In the genomic region with DNA sequence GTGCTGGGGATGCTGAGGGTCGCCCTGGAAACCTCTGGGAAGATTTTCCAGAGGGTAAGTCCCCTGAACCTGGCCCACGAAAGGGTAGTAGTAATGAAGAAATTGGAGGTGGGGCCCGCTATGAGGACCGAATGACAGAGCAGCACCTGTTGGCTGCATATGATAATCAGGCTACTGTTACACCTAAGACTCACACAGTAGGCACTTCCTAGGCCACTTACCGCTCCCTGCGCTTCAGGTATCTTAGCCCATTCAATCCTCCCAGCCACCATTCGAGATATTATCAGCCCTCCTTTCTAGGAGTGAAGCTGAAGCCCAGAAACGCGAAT, we compare ENCODE assay signal across 8 cellular contexts. TPM values are rescaled to one million over a fixed set of nuclear protein-coding genes. Genes with fewer than 3 reads are reported as not detected.
DNase-seq lines count a peak whose midpoint lies in the region; ATAC-seq and TF ChIP-seq lines count a peak whose summit lies in the region.

No MANE protein-coding gene starts in this region.

- H3K9me3 ChIP-seq in CD8-positive, alpha-beta T cell (ENCODE audit: low read length) = no peaks in the 10 kb centered on the region

- H3K4me3 ChIP-seq in CD8-positive, alpha-beta T cell (ENCODE audit: low read depth, low read length) = no peak overlapping the region

- H3K4me1 Mint-ChIP-seq in CD8-positive, alpha-beta T cell (ENCODE audit: low read depth) = peaks cover 43% of the 10 kb centered on the region
- H3K4me1 Mint-ChIP-seq in activated T-helper 17 cell treated with anti-CD3 and anti-CD28 coated beads, Interleukin-2, amount 50 U/mL, for 72 hours = peaks cover 27% of the 10 kb centered on the region
- H3K4me1 Mint-ChIP-seq in natural killer cell = peaks cover 20 to 49% of the 10 kb centered on the region in 2 donors

- POLR2A ChIA-PET in CD8-positive, alpha-beta T cell (lab: Charles Lee) = interaction anchor here (0.6 to 3.0 kb wide), 9 partner anchors 13 to 74 kb away, joined by 3 to 22 read pairs (median 3); no protein-coding TSS in a partner anchor

- H3K27ac ChIP-seq in CD8-positive, alpha-beta T cell (ENCODE audit: low read depth, low read length) = no peak overlapping the region

- no peaks in the 10 kb centered on the region for H3K9me3 Mint-ChIP-seq in CD8-positive, alpha-beta T cell
- peaks cover 4% of the 10 kb centered on the region for H3K9me3 Mint-ChIP-seq in activated T-helper 17 cell treated with anti-CD3 and anti-CD28 coated beads, Interleukin-2, amount 50 U/mL, for 72 hours
- H3K9me3 Mint-ChIP-seq in natural killer cell = no peaks in the 10 kb centered on the region

- no peaks in the 10 kb centered on the region for H3K36me3 Mint-ChIP-seq in CD8-positive, alpha-beta T cell
- H3K36me3 Mint-ChIP-seq in activated T-helper 17 cell treated with anti-CD3 and anti-CD28 coated beads, Interleukin-2, amount 50 U/mL, for 72 hours (ENCODE audit: low read depth) = no peaks in the 10 kb centered on the region
- H3K36me3 Mint-ChIP-seq in natural killer cell = no peaks in the 10 kb centered on the region

- ATAC-seq in CD8-positive, alpha-beta T cell = no peak
- ATAC-seq in HG03135 (IDR thresholded peaks at IDR 0.05; ENCODE audit: unreplicated experiment) = peak; percentile 12
- peak; percentile 9 for ATAC-seq in activated T-helper 17 cell treated with anti-CD3 and anti-CD28 coated beads, Interleukin-2, amount 50 U/mL, for 72 hours (replicated peaks)
- ATAC-seq in natural killer cell = no peak

- H3K27me3 ChIP-seq in CD8-positive, alpha-beta T cell (ENCODE audit: insufficient read depth, low read length) = no peaks in the 10 kb centered on the region

- no peak overlapping the region for H3K4me3 Mint-ChIP-seq in CD8-positive, alpha-beta T cell
- H3K4me3 Mint-ChIP-seq in activated T-helper 17 cell treated with anti-CD3 and anti-CD28 coated beads, Interleukin-2, amount 50 U/mL, for 72 hours = peak overlapping the region; percentile 85
- no peak overlapping the region for H3K4me3 Mint-ChIP-seq in natural killer cell

- H3K4me1 ChIP-seq in CD8-positive, alpha-beta T cell (ENCODE audit: insufficient read depth, low read length) = peaks cover 46% of the 10 kb centered on the region

- TF ChIP-seq CTCF in CD8-positive, alpha-beta T cell (IDR thresholded peaks at IDR 0.05) = no peak
- TF ChIP-seq CTCF in natural killer cell (IDR thresholded peaks at IDR 0.05) = peak; percentile 60

- H3K27me3 Mint-ChIP-seq in CD8-positive, alpha-beta T cell (ENCODE audit: low read depth) = no peaks in the 10 kb centered on the region
- no peaks in the 10 kb centered on the region for H3K27me3 Mint-ChIP-seq in activated T-helper 17 cell treated with anti-CD3 and anti-CD28 coated beads, Interleukin-2, amount 50 U/mL, for 72 hours
- H3K27me3 Mint-ChIP-seq in natural killer cell (ENCODE audit: low read depth in 2 of 2) = peaks cover 0 to 4% of the 10 kb centered on the region in 2 donors

- CTCF ChIA-PET in CD8-positive, alpha-beta T cell (lab: Charles Lee) = interaction anchor here (0.6 to 7.7 kb wide), 10 partner anchors 12 to 81 kb away, joined by 3 to 135 read pairs (median 4); no protein-coding TSS in a partner anchor

- no peak for DNase-seq in CD8-positive, alpha-beta T cell
- DNase-seq in natural killer cell = no peak
- no peak for DNase-seq in head of caudate nucleus
- DNase-seq in NCI-H226 = no peak
- DNase-seq in GM03348 (ENCODE audit: low spot score) = no peak
- DNase-seq in NCI-H82 treated with DMSO at 0.1 percent for 48 hours (lab: John Stamatoyannopoulos, UW; ENCODE audit: unreplicated experiment) = no peak

- H3K36me3 ChIP-seq in CD8-positive, alpha-beta T cell (ENCODE audit: insufficient read depth, low read length) = no peaks in the 10 kb centered on the region

- intact Hi-C loops in CD8-positive, alpha-beta T cell (cut with DNase I, micrococcal nuclease) = loop anchor here (1.0 to 10.0 kb wide), 16 partner anchors 29 to 420 kb away; a partner anchor contains a TSS
- intact Hi-C loops in natural killer cell (cut with micrococcal nuclease) = loop anchor here (1.0 kb wide), 6 partner anchors 29 to 239 kb away; a partner anchor contains a TSS
- intact Hi-C loops in head of caudate nucleus (cut with DNase I) = loop anchor here (10.0 kb wide), 1 partner anchor 187 kb away; a partner anchor contains a TSS

- peak overlapping the region; percentile 50 for H3K27ac Mint-ChIP-seq in CD8-positive, alpha-beta T cell
- peak overlapping the region; percentile 60 for H3K27ac Mint-ChIP-seq in activated T-helper 17 cell treated with anti-CD3 and anti-CD28 coated beads, Interleukin-2, amount 50 U/mL, for 72 hours
- H3K27ac Mint-ChIP-seq in natural killer cell = peak overlapping the region; percentile 79 to 91

RNA-seq across cellular contexts. Expression of a gene that starts 4.3 kb away (rescaled TPM):
- 1 to 10 TPM; 2.2 to 3.3 TPM for total RNA-seq in CD8-positive, alpha-beta T cell
- 10 to 100 TPM in 1 of 2 donors, 1 to 10 TPM in 1; 9.8 to 15.1 TPM for total RNA-seq in activated T-helper 17 cell treated with anti-CD3 and anti-CD28 coated beads, Interleukin-2, amount 50 U/mL, for 72 hours
- 1 to 10 TPM; 2.6 to 9.3 (median 3.2) TPM for total RNA-seq in natural killer cell

RNA-seq across cellular contexts. Expression of a gene that starts 23.7 kb away (rescaled TPM):
- total RNA-seq in CD8-positive, alpha-beta T cell = 1 to 10 TPM; 5.2 to 6.2 TPM
- not detected for total RNA-seq in activated T-helper 17 cell treated with anti-CD3 and anti-CD28 coated beads, Interleukin-2, amount 50 U/mL, for 72 hours
- total RNA-seq in natural killer cell = 100 to 1,000 TPM; 439 to 494 (median 469) TPM

RNA-seq across cellular contexts. Expression of a gene that starts 29.5 kb away (rescaled TPM):
- total RNA-seq in CD8-positive, alpha-beta T cell = 100 to 1,000 TPM; 101 to 114 TPM
- 10 to 100 TPM; 45.5 to 47.6 TPM for total RNA-seq in activated T-helper 17 cell treated with anti-CD3 and anti-CD28 coated beads, Interleukin-2, amount 50 U/mL, for 72 hours
- total RNA-seq in natural killer cell = 100 to 1,000 TPM; 281 to 307 (median 296) TPM

RNA-seq across cellular contexts. Expression of a gene that starts 31.5 kb away (rescaled TPM):
- 10 to 100 TPM; 39.4 to 40.2 TPM for total RNA-seq in CD8-positive, alpha-beta T cell
- total RNA-seq in activated T-helper 17 cell treated with anti-CD3 and anti-CD28 coated beads, Interleukin-2, amount 50 U/mL, for 72 hours = 100 to 1,000 TPM in 1 of 2 donors, 10 to 100 TPM in 1; 35.8 to 113 TPM
- 100 to 1,000 TPM in 2 of 3 donors, 10 to 100 TPM in 1; 90.1 to 220 (median 101) TPM for total RNA-seq in natural killer cell

Comparison
In these comparisons a context has a peak if more than half of its experiments do, and no peak if none do; other contexts are left out.
1. ATAC-seq: peak in HG03135 (single experiment) and activated T-helper 17 cell treated with anti-CD3 and anti-CD28 coated beads, Interleukin-2, amount 50 U/mL, for 72 hours (single experiment); none in CD8-positive, alpha-beta T cell (single experiment) and natural killer cell (0 of 3).
2. RNA of a gene that starts 23.7 kb away (total RNA-seq): 439 to 494 TPM in natural killer cell; 5.2 to 6.2 TPM in CD8-positive, alpha-beta T cell and not detected in activated T-helper 17 cell treated with anti-CD3 and anti-CD28 coated beads, Interleukin-2, amount 50 U/mL, for 72 hours; every median in the first group is over 10 times any median in the second.
3. Peak in every context shown above with its lines, with median percentiles within 50 percentile points of each other: H3K27ac Mint-ChIP-seq.